In the genomic region with DNA sequence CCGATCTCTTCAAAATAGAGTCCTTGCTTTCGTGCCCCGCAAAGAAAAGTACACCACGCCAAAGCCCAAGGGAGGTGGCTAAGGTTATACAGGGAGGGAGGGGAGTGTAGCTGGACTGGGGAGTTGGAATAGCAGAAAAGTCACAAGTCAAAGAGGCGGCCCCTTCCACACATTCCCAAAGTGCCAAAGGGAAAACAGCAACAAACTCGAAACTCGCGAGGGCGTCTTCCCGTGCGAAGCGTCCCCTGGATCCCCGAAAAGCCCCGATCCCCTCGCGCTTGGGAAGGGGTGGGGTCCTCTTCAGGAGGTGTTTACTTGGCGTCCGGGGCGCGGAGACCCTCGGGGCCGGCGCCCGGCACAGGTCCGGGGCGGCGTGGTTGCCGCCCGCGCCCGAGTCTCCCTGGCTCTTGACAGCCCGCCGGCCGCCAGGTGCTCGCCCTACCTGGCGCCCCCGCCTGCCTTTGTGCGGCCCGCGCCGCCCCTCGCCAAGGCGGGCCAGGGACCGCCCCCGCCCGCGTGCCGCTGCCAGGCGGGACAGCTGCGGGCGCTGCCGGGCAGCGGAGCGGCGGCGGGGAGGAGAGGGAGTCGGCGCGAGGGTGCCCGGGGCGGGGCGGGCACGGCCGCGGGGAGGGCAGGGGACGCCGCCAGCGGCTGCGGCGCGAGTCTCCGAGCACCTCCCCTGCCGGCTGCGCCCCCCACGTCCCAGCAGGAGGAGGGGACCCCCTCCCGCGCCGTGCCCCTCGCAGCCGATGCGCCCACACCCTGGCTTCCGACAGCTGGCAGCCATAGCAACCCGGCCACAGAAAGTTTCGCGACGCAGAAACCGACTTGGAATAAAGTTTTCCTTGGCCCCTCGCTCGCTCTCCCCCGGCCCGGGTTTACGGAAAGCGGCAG, we compare ENCODE assay signal across 8 cellular contexts. TPM values are rescaled to one million over a fixed set of nuclear protein-coding genes. Genes with fewer than 3 reads are reported as not detected.
DNase-seq lines count a peak whose midpoint lies in the region; ATAC-seq, FAIRE-seq and TF ChIP-seq lines count a peak whose summit lies in the region.

No MANE protein-coding gene starts in this region.

- POLR2A ChIA-PET in GM12878 (lab: Charles Lee) = interaction anchor here (0.7 to 1.2 kb wide), 2 partner anchors 71 to 72 kb away, joined by 3 read pairs; no protein-coding TSS in a partner anchor

- ATAC-seq in GM21619 (IDR thresholded peaks at IDR 0.05; ENCODE audit: unreplicated experiment) (peak; percentile 22), GM12878 (peak; percentile 46), GM18519 (IDR thresholded peaks at IDR 0.05; ENCODE audit: low FRiP score, unreplicated experiment) (no peak)

- H3K27ac ChIP-seq in GM12878 (ENCODE audit: control insufficient read depth, insufficient read depth) (peak overlapping the region; percentile 95), skeletal muscle tissue (ENCODE audit: low read depth, low read length) (peak overlapping the region; percentile 97)

- in situ Hi-C loops in GM12878 (cut with MboI) = no loop called here

- CTCF ChIA-PET in GM12878 (lab: Yijun Ruan, JAX) = interaction anchor here (1.0 to 2.1 kb wide), 4 partner anchors 27 to 129 kb away, joined by 3 to 8 read pairs (median 4); no protein-coding TSS in a partner anchor

- intact Hi-C loops in GM12878 (cut with micrococcal nuclease; ENCODE audit: unreplicated experiment) = loop anchor here (2.0 kb wide), 3 partner anchors 41 to 125 kb away; no protein-coding TSS in a partner anchor

- SMC1A ChIA-PET in GM12878 (lab: Charles Lee; ENCODE audit: uncharacterized antibody, unreplicated experiment) = interaction anchor here (0.9 to 1.8 kb wide), 7 partner anchors 17 to 126 kb away, joined by 3 to 6 read pairs (median 4); no protein-coding TSS in a partner anchor

- H3K9ac ChIP-seq in GM12878 (ENCODE audit: control insufficient read depth, insufficient read depth, low read length) (peak overlapping the region; percentile 95), skeletal muscle tissue (ENCODE audit: low read depth in 1 of 3, low read length in 3 of 3) (peak overlapping the region; percentile 95 to 98 (median 95))

- H3K36me3 ChIP-seq in GM12878 (ENCODE audit: control insufficient read depth in 2 of 2, insufficient read depth in 2 of 2, low read length in 1 of 2) = no peaks in the 10 kb centered on the region; a peak in 1 of 4 replicates
- no peaks in the 10 kb centered on the region for H3K36me3 ChIP-seq in skeletal muscle tissue (ENCODE audit: control insufficient read depth in 3 of 3, insufficient read depth in 3 of 3, low read length in 3 of 3)

- H3K4me3 ChIP-seq in GM12878 (peak overlapping the region; percentile 75), skeletal muscle tissue (ENCODE audit: low read length in 3 of 3) (peak overlapping the region; percentile 86 to 93 (median 86))

- TF ChIP-seq EP300 in GM12878 (IDR thresholded peaks at IDR 0.05; ENCODE audit: borderline replicate concordance in 1 of 2, control insufficient read depth in 1 of 2, low read depth in 2 of 2, low read length in 2 of 2) = no peak

- BruUV-seq in GM12878 (replicated peaks; lab: Mats Ljungman, UMichigan) = no TSS peak

- H3K4me2 ChIP-seq in GM12878 (ENCODE audit: control insufficient read depth, insufficient read depth) = peak overlapping the region; percentile 79; the same call in 1 of the 2 replicates

- TF ChIP-seq RAD21 in GM12878 (IDR thresholded peaks at IDR 0.05; ENCODE audit: insufficient read depth, low read depth, low read length) = 0 out of 2 replicates have a peak, but pooled peaks have one; percentile 12

- H3K79me2 ChIP-seq in GM12878 (ENCODE audit: control insufficient read depth, insufficient read depth, low read length) = peaks cover 77% of the 10 kb centered on the region

- TF ChIP-seq CTCF in GM12878 (IDR thresholded peaks at IDR 0.05 in 2 of 3, conservative IDR thresholded peaks at IDR 0.05 in 1 of 3; ENCODE audit: control insufficient read depth in 2 of 3, extremely low read depth in 1 of 3, insufficient read depth in 1 of 3, low read depth in 3 of 3, low read length in 3 of 3) = no peak

- H3K4me1 ChIP-seq in GM12878 (ENCODE audit: control insufficient read depth, insufficient read depth, low read length) = peaks cover 10% of the 10 kb centered on the region
- H3K4me1 ChIP-seq in skeletal muscle tissue (ENCODE audit: control insufficient read depth in 3 of 3, insufficient read depth in 3 of 3, low read length in 3 of 3) = peaks cover 0 to 9% (median 6%) of the 10 kb centered on the region in 3 donors

- RAD21 ChIA-PET in GM12878 (lab: Charles Lee; ENCODE audit: unreplicated experiment) = interaction anchor here (0.5 to 4.9 kb wide), 9 partner anchors 12 to 125 kb away, joined by 3 to 20 read pairs (median 6); no protein-coding TSS in a partner anchor

- no peak for FAIRE-seq in GM12878 (lab: Jason Lieb, UNC)

- peak; percentile 43 for DNase-seq in Daoy (ENCODE audit: low read depth)
- DNase-seq in NCI-H2171 (lab: John Stamatoyannopoulos, UW) = peak; percentile 62
- DNase-seq in GM12878 (ENCODE audit: low read depth, low spot score) = no peak
- DNase-seq in iPS-NIHi7 (ENCODE audit: extremely low spot score) = peak; percentile 76
- DNase-seq in central memory CD4-positive, alpha-beta T cell = no peak

- no peak for TF ChIP-seq POLR2A in GM12878 (IDR thresholded peaks at IDR 0.05; ENCODE audit: low read depth, low read length)

- H3K9me3 ChIP-seq in GM12878 (replicated peaks; ENCODE audit: control insufficient read depth, insufficient read depth, low read length) (no peaks in the 10 kb centered on the region), skeletal muscle tissue (ENCODE audit: control insufficient read depth in 3 of 3, low read length in 3 of 3) (no peaks in the 10 kb centered on the region)

- H2AFZ ChIP-seq in GM12878 (ENCODE audit: control insufficient read depth, low read depth, low read length) = no peak overlapping the region

- WGBS in GM12878 (ENCODE audit: insufficient coverage, insufficient replicate concordance, low lambda C conversion rate, missing lambda C conversion rate) = 1% methylated on average over 55 of the region's 93 CpGs

- H4K20me1 ChIP-seq in GM12878 (ENCODE audit: control insufficient read depth, insufficient read depth) = no peaks in the 10 kb centered on the region

- no peaks in the 10 kb centered on the region for H3K27me3 ChIP-seq in GM12878 (replicated peaks in 1 of 2; ENCODE audit: control insufficient read depth in 2 of 2, insufficient read depth in 2 of 2, low read length in 1 of 2)
- H3K27me3 ChIP-seq in skeletal muscle tissue (ENCODE audit: control insufficient read depth in 3 of 3, insufficient read depth in 3 of 3, low read length in 3 of 3) = no peaks in the 10 kb centered on the region

TF ChIP-seq in GM12878, 131 proteins besides CTCF, POLR2A, EP300 and RAD21 (continues in another document):
- TF ChIP-seq, protein P1, sequence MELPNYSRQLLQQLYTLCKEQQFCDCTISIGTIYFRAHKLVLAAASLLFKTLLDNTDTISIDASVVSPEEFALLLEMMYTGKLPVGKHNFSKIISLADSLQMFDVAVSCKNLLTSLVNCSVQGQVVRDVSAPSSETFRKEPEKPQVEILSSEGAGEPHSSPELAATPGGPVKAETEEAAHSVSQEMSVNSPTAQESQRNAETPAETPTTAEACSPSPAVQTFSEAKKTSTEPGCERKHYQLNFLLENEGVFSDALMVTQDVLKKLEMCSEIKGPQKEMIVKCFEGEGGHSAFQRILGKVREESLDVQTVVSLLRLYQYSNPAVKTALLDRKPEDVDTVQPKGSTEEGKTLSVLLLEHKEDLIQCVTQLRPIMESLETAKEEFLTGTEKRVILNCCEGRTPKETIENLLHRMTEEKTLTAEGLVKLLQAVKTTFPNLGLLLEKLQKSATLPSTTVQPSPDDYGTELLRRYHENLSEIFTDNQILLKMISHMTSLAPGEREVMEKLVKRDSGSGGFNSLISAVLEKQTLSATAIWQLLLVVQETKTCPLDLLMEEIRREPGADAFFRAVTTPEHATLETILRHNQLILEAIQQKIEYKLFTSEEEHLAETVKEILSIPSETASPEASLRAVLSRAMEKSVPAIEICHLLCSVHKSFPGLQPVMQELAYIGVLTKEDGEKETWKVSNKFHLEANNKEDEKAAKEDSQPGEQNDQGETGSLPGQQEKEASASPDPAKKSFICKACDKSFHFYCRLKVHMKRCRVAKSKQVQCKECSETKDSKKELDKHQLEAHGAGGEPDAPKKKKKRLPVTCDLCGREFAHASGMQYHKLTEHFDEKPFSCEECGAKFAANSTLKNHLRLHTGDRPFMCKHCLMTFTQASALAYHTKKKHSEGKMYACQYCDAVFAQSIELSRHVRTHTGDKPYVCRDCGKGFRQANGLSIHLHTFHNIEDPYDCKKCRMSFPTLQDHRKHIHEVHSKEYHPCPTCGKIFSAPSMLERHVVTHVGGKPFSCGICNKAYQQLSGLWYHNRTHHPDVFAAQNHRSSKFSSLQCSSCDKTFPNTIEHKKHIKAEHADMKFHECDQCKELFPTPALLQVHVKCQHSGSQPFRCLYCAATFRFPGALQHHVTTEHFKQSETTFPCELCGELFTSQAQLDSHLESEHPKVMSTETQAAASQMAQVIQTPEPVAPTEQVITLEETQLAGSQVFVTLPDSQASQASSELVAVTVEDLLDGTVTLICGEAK (IDR thresholded peaks at IDR 0.05; ENCODE audit: borderline replicate concordance) = peak; percentile 34; the same call in 1 of the 2 replicates
- no peak for TF ChIP-seq BCL11A (IDR thresholded peaks at IDR 0.05; ENCODE audit: low read depth, low read length)
- TF ChIP-seq IKZF1 (conservative IDR thresholded peaks at IDR 0.05) = 0 out of 2 replicates have a peak, but pooled peaks have one; percentile 41
- TF ChIP-seq GATAD2B (conservative IDR thresholded peaks at IDR 0.05; ENCODE audit: low read depth) = 0 out of 2 replicates have a peak, but pooled peaks have one; percentile 62

RNA-seq across cellular contexts. Expression of a gene that starts 1.0 kb away (rescaled TPM):
- total RNA-seq in Daoy (2014; rRNA removed; shearing (Covaris generic)) = 92.3 and 97.3 TPM in 2 replicates
- 732 and 834 TPM in 2 replicates for total RNA-seq in GM12878 (2013; cell fraction: nucleolus; rRNA removed)
- total RNA-seq in GM12878 (2014; rRNA removed) = 55.9 and 59.3 TPM in 2 replicates
- 70.5 and 76.5 TPM in 2 replicates for total RNA-seq in GM12878 (2014; rRNA removed; fragmentation: Illumina TruSeq; extraction: Trizol)
- total RNA-seq in GM12878 (2021) = 256 and 266 TPM in 2 replicates
- polyA plus RNA-seq in GM12878 (2011; ENCODE audit: low read depth) = 15.6 TPM
- 33.3 and 68.3 TPM in 2 replicates for polyA plus RNA-seq in GM12878 (2011; rRNA removed)
- polyA plus RNA-seq in GM12878 (2011; cell fraction: cytosol; rRNA removed) = 16.2 and 18.4 TPM in 2 replicates
- 21.3 TPM in 2 replicates for polyA plus RNA-seq in GM12878 (2011; cell fraction: nucleus; rRNA removed)
- 92.0 and 138 TPM in 2 replicates for polyA plus RNA-seq in GM12878 (2012)
- 77.9 and 93.5 TPM in 2 replicates for polyA plus RNA-seq in GM12878 (2014; fragmentation: Illumina TruSeq; extraction: Trizol)
- 10 to 100 TPM; 10.3 to 27.5 TPM for polyA plus RNA-seq in GM12878 (2014; fragmentation: Nextera tagmentation; extraction: Ambion mirVana)
- 43.7 and 46.9 TPM in 2 replicates for polyA plus RNA-seq in GM12878 (2014; rRNA removed)
- 100 to 1,000 TPM; 189 to 191 TPM for polyA plus RNA-seq in GM12878 (2016; fragmentation: Nextera tagmentation; extraction: Ambion mirVana)
- 25.2 and 53.3 TPM in 2 replicates for polyA minus RNA-seq in GM12878 (2011; rRNA and poly(A)+ RNA removed)
- 11.1 TPM in 2 replicates for polyA minus RNA-seq in GM12878 (2011; cell fraction: cytosol; rRNA and poly(A)+ RNA removed)
- 42.3 and 48.9 TPM in 2 replicates for polyA minus RNA-seq in GM12878 (2011; cell fraction: nucleus; rRNA and poly(A)+ RNA removed)
- total RNA-seq in skeletal muscle tissue = 29.7 TPM

Comparison
In these comparisons a context has a peak if more than half of its experiments do, and no peak if none do; other contexts are left out.
1. DNase-seq: peak in Daoy (single experiment), NCI-H2171 (single experiment) and iPS-NIHi7 (single experiment); none in GM12878 (single experiment) and central memory CD4-positive, alpha-beta T cell (single experiment).